In genomic region chr10:88974446-88975376, GRCh38 we compare ENCODE assay signal across 8 cellular contexts.
A peak's percentile ranks its signal among the peaks of the same experiment; 100 is the strongest.
DNase-seq lines count a peak whose midpoint lies in the region; ATAC-seq and TF ChIP-seq lines count a peak whose summit lies in the region.

No MANE protein-coding gene starts in this region.

- intact Hi-C loops in dendritic cell treated with granulocyte-macrophage colony-stimulating factor and Interleukin-4, amounts not matched to agents 40 ng/mL and 50 ng/mL, for 4 days (cut with micrococcal nuclease), result no loop called here

- peaks cover 14% of the 10 kb centered on the region for H3K4me1 Mint-ChIP-seq in dendritic cell treated with granulocyte-macrophage colony-stimulating factor and Interleukin-4, amounts not matched to agents 40 ng/mL and 50 ng/mL, for 4 days (ENCODE audit: low read depth)

- ATAC-seq in GM21381 (IDR thresholded peaks at IDR 0.05; ENCODE audit: unreplicated experiment), result no peak
- ATAC-seq in GM19452 (IDR thresholded peaks at IDR 0.05; ENCODE audit: unreplicated experiment), result no peak
- no peak for ATAC-seq in HG03025 (IDR thresholded peaks at IDR 0.05; ENCODE audit: low FRiP score, unreplicated experiment)

- no peaks in the 10 kb centered on the region for H3K9me3 ChIP-seq in neutrophil

- peak; percentile 48 for DNase-seq in EH (ENCODE audit: low read depth)
- peak; percentile 9 for DNase-seq in NCI-H774 (lab: John Stamatoyannopoulos, UW)
- DNase-seq in GM10266 (ENCODE audit: extremely low spot score), result no peak

- no peaks in the 10 kb centered on the region for H3K9me3 Mint-ChIP-seq in dendritic cell treated with granulocyte-macrophage colony-stimulating factor and Interleukin-4, amounts not matched to agents 40 ng/mL and 50 ng/mL, for 4 days

- H3K4me3 ChIP-seq in neutrophil (ENCODE audit: low read depth in 1 of 2, low read length in 1 of 2), result peak overlapping the region; percentile 51 to 57

- peaks cover 6% of the 10 kb centered on the region for H3K36me3 Mint-ChIP-seq in dendritic cell treated with granulocyte-macrophage colony-stimulating factor and Interleukin-4, amounts not matched to agents 40 ng/mL and 50 ng/mL, for 4 days (ENCODE audit: low read depth)

- H3K36me3 ChIP-seq in neutrophil, result no peaks in the 10 kb centered on the region

- H3K27me3 ChIP-seq in neutrophil, result no peaks in the 10 kb centered on the region

- peaks cover 2% of the 10 kb centered on the region for H3K27me3 Mint-ChIP-seq in dendritic cell treated with granulocyte-macrophage colony-stimulating factor and Interleukin-4, amounts not matched to agents 40 ng/mL and 50 ng/mL, for 4 days

- peaks cover 14 to 21% of the 10 kb centered on the region in 2 experiments for H3K4me1 ChIP-seq in neutrophil (ENCODE audit: control insufficient read depth in 1 of 2, insufficient read depth in 1 of 2, low read depth in 1 of 2, low read length in 1 of 2)

- TF ChIP-seq CTCF in neutrophil (IDR thresholded peaks at IDR 0.05) (no peak), GM10266 (IDR thresholded peaks at IDR 0.05; ENCODE audit: control insufficient read depth, insufficient read depth, low read depth, missing control alignments) (no peak)

- peak overlapping the region; percentile 38 for H3K27ac ChIP-seq in neutrophil

- H3K4me3 Mint-ChIP-seq in dendritic cell treated with granulocyte-macrophage colony-stimulating factor and Interleukin-4, amounts not matched to agents 40 ng/mL and 50 ng/mL, for 4 days, result peak overlapping the region; percentile 99

- H3K27ac Mint-ChIP-seq in dendritic cell treated with granulocyte-macrophage colony-stimulating factor and Interleukin-4, amounts not matched to agents 40 ng/mL and 50 ng/mL, for 4 days, result peak overlapping the region; percentile 91
